Comparison of ENCODE assay signal across 8 cellular contexts in the genomic region with DNA sequence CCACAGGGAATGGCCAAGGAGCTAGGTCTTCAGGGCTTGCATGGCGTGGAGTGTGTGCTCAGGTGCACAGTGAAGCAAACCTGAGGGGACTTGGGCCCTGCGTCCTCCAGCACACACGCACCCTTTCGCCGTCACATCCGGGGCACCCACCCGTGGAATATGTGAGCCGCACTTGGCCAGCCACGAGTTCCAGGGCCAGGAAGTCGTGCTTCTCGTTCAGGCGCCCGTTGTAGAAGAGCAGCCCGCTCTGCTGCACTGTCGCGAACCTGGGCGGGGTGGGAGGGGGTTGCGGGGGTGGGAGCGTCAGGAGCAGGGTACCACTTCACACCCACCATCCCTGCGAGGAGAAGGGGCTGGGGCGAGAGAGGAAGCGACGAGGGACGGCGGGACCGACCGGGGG. TPM values are rescaled to one million over a fixed set of nuclear protein-coding genes. Genes with fewer than 3 reads are reported as not detected.
DNase-seq lines count a peak whose midpoint lies in the region; ATAC-seq and TF ChIP-seq lines count a peak whose summit lies in the region.

No MANE protein-coding gene starts in this region.

- TF ChIP-seq POLR2A in adrenal gland (IDR thresholded peaks at IDR 0.05) = no peak

- H3K36me3 ChIP-seq in GM23338 (ENCODE audit: insufficient read depth) = no peaks in the 10 kb centered on the region
- peaks cover 11% of the 10 kb centered on the region; the same call in 1 of the 2 replicates for H3K36me3 ChIP-seq in iPS DF 6.9 (ENCODE audit: control insufficient read depth, insufficient read depth, low read length)
- H3K36me3 ChIP-seq in adrenal gland (replicated peaks in 1 of 2) = no peaks in the 10 kb centered on the region

- peaks cover 23% of the 10 kb centered on the region for H3F3A ChIP-seq in GM23338 (replicated peaks; ENCODE audit: low read depth)

- H3K4me3 ChIP-seq in GM23338 (peak overlapping the region; percentile 59), iPS DF 6.9 (ENCODE audit: low read length) (peak overlapping the region; percentile 40; the same call in 1 of the 2 replicates), adrenal gland (peak overlapping the region in 2 of 4 donors; percentile 19 to 56)

- no peak overlapping the region for H3K27ac ChIP-seq in GM23338 (ENCODE audit: low read depth)
- no peak overlapping the region for H3K27ac ChIP-seq in iPS DF 6.9 (ENCODE audit: low read length)
- H3K27ac ChIP-seq in adrenal gland = peak overlapping the region in 2 of 5 donors; percentile 77 to 81

- H3K27me3 ChIP-seq in GM23338 (ENCODE audit: insufficient read depth) (no peaks in the 10 kb centered on the region), iPS DF 6.9 (ENCODE audit: control insufficient read depth, insufficient read depth, low read length) (no peaks in the 10 kb centered on the region), adrenal gland (no peaks in the 10 kb centered on the region)

- intact Hi-C loops in adrenal gland (cut with DNase I) = no loop called here

- no peaks in the 10 kb centered on the region for H3K9me2 ChIP-seq in GM23338 (ENCODE audit: insufficient read depth)

- H2AFZ ChIP-seq in GM23338 = peak overlapping the region; percentile 90

- H4K20me1 ChIP-seq in GM23338 (replicated peaks; ENCODE audit: insufficient read depth) = peaks cover 6% of the 10 kb centered on the region; the same call in 1 of the 2 replicates

- H3K4me3 Mint-ChIP-seq in GM23338 = peak overlapping the region; percentile 74

- no peaks in the 10 kb centered on the region for H3K79me2 ChIP-seq in GM23338 (replicated peaks; ENCODE audit: insufficient read depth)

- no peak for DNase-seq in GM23338 (ENCODE audit: low spot score)
- peak; percentile 32 for DNase-seq in activated T-helper 1 cell treated with anti-CD3 and anti-CD28 coated beads, Interleukin-2, amount 50 U/mL, for 16 hours (ENCODE audit: low read depth in 1 of 2, low spot score in 1 of 2)
- no peak for DNase-seq in iPS DF 6.9 (ENCODE audit: low read depth, low spot score)
- DNase-seq in stimulated activated CD4-positive, alpha-beta T cell treated with anti-CD3 and anti-CD28 coated beads, Interleukin-4, amount 100 ng/mL, for 48 hours (ENCODE audit: low read depth in 2 of 2) = peak; percentile 34 to 44
- DNase-seq in NCI-H2107 (lab: John Stamatoyannopoulos, UW) = no peak
- DNase-seq in adrenal gland = no peak
- DNase-seq in NCI-H2171 (lab: John Stamatoyannopoulos, UW) = no peak

- H3K4me1 ChIP-seq in GM23338 (ENCODE audit: insufficient read depth) (peaks cover 3% of the 10 kb centered on the region; the same call in 1 of the 2 replicates), iPS DF 6.9 (ENCODE audit: control insufficient read depth, insufficient read depth, low read length) (peaks cover 4% of the 10 kb centered on the region), adrenal gland (replicated peaks in 1 of 2) (peaks cover 0 to 7% of the 10 kb centered on the region in 2 donors)

- H3K4me1 Mint-ChIP-seq in GM23338 = peaks cover 10% of the 10 kb centered on the region; the same call in 2 of the 3 replicates

- peaks cover 18% of the 10 kb centered on the region for H3K27me3 Mint-ChIP-seq in GM23338 (ENCODE audit: insufficient read depth, low read depth, poor library complexity)

- no CpG with 5 or more reads among the region's 27 CpGs for WGBS in iPS DF 6.9 (ENCODE audit: insufficient coverage, insufficient read length)
- whole genome bisulfite sequencing in adrenal gland, 4 donors = 30 to 38% (median 32%) methylated on average over 2 to 27 of the region's 27 CpGs

- peaks cover 53% of the 10 kb centered on the region for H3K36me3 Mint-ChIP-seq in GM23338 (ENCODE audit: low read depth)

- H3K9me3 Mint-ChIP-seq in GM23338 = no peaks in the 10 kb centered on the region; the same call in 2 of the 3 replicates

- H3K9me3 ChIP-seq in iPS DF 6.9 (ENCODE audit: control insufficient read depth, insufficient read depth, low read length) = no peaks in the 10 kb centered on the region
- H3K9me3 ChIP-seq in adrenal gland (replicated peaks in 1 of 3) = no peaks in the 10 kb centered on the region

- peak overlapping the region; percentile 85 for H3K4me2 ChIP-seq in GM23338

- H3K27ac Mint-ChIP-seq in GM23338 = peak overlapping the region; percentile 89

- TF ChIP-seq CTCF in GM23338 (conservative IDR thresholded peaks at IDR 0.05; ENCODE audit: low read depth in 2 of 2) = no peak
- no peak for TF ChIP-seq CTCF in adrenal gland (IDR thresholded peaks at IDR 0.05)

- ATAC-seq in GM23338 (no peak), GM18870 (IDR thresholded peaks at IDR 0.05; ENCODE audit: unreplicated experiment) (no peak)

TF ChIP-seq in GM23338, 12 proteins besides CTCF, POLR2A, EP300 and RAD21:
- TF ChIP-seq, protein P1, sequence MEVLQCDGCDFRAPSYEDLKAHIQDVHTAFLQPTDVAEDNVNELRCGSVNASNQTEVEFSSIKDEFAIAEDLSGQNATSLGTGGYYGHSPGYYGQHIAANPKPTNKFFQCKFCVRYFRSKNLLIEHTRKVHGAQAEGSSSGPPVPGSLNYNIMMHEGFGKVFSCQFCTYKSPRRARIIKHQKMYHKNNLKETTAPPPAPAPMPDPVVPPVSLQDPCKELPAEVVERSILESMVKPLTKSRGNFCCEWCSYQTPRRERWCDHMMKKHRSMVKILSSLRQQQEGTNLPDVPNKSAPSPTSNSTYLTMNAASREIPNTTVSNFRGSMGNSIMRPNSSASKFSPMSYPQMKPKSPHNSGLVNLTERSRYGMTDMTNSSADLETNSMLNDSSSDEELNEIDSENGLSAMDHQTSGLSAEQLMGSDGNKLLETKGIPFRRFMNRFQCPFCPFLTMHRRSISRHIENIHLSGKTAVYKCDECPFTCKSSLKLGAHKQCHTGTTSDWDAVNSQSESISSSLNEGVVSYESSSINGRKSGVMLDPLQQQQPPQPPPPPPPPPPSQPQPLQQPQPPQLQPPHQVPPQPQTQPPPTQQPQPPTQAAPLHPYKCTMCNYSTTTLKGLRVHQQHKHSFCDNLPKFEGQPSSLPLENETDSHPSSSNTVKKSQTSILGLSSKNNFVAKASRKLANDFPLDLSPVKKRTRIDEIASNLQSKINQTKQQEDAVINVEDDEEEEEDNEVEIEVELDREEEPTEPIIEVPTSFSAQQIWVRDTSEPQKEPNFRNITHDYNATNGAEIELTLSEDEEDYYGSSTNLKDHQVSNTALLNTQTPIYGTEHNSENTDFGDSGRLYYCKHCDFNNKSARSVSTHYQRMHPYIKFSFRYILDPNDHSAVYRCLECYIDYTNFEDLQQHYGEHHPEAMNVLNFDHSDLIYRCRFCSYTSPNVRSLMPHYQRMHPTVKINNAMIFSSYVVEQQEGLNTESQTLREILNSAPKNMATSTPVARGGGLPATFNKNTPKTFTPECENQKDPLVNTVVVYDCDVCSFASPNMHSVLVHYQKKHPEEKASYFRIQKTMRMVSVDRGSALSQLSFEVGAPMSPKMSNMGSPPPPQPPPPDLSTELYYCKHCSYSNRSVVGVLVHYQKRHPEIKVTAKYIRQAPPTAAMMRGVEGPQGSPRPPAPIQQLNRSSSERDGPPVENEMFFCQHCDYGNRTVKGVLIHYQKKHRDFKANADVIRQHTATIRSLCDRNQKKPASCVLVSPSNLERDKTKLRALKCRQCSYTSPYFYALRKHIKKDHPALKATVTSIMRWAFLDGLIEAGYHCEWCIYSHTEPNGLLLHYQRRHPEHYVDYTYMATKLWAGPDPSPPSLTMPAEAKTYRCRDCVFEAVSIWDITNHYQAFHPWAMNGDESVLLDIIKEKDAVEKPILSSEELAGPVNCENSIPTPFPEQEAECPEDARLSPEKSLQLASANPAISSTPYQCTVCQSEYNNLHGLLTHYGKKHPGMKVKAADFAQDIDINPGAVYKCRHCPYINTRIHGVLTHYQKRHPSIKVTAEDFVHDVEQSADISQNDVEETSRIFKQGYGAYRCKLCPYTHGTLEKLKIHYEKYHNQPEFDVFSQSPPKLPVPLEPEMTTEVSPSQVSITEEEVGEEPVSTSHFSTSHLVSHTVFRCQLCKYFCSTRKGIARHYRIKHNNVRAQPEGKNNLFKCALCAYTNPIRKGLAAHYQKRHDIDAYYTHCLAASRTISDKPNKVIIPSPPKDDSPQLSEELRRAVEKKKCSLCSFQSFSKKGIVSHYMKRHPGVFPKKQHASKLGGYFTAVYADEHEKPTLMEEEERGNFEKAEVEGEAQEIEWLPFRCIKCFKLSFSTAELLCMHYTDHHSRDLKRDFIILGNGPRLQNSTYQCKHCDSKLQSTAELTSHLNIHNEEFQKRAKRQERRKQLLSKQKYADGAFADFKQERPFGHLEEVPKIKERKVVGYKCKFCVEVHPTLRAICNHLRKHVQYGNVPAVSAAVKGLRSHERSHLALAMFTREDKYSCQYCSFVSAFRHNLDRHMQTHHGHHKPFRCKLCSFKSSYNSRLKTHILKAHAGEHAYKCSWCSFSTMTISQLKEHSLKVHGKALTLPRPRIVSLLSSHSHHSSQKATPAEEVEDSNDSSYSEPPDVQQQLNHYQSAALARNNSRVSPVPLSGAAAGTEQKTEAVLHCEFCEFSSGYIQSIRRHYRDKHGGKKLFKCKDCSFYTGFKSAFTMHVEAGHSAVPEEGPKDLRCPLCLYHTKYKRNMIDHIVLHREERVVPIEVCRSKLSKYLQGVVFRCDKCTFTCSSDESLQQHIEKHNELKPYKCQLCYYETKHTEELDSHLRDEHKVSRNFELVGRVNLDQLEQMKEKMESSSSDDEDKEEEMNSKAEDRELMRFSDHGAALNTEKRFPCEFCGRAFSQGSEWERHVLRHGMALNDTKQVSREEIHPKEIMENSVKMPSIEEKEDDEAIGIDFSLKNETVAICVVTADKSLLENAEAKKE (CRISPR knock-in tag; IDR thresholded peaks at IDR 0.05) = no peak
- no peak for TF ChIP-seq CREB1 (CRISPR knock-in tag; IDR thresholded peaks at IDR 0.05; ENCODE audit: low read depth)

RNA-seq across cellular contexts. Expression of a gene that starts 7.1 kb away (rescaled TPM):
- total RNA-seq in GM23338 (2014; rRNA removed; shearing (Covaris generic)) = 29.2 and 33.3 TPM in 2 replicates
- polyA plus RNA-seq in GM23338 (2016; fragmentation: Nextera tagmentation; extraction: Ambion mirVana) (7.5 and 8.3 TPM in 2 replicates), adrenal gland (10 to 100 TPM in 1 of 3 donors, 1 to 10 TPM in 2; 1.4 to 23.5 (median 4.4) TPM)
- total RNA-seq in adrenal gland = 1 to 10 TPM in 5 of 8 donors, under 1 TPM in 3; 0.78 to 3.9 (median 1.3) TPM

RNA-seq across cellular contexts. Expression of a gene that starts 20.3 kb away (rescaled TPM):
- total RNA-seq in GM23338 (2014; rRNA removed; shearing (Covaris generic)) = 79.3 and 96.4 TPM in 2 replicates
- 29.4 and 34.3 TPM in 2 replicates for polyA plus RNA-seq in GM23338 (2016; fragmentation: Nextera tagmentation; extraction: Ambion mirVana)
- 10 to 100 TPM in 7 of 8 donors, 1 to 10 TPM in 1; 7.8 to 27.6 (median 15.7) TPM for total RNA-seq in adrenal gland
- polyA plus RNA-seq in adrenal gland = 10 to 100 TPM in 2 of 3 donors, 1 to 10 TPM in 1; 8.3 to 47.2 (median 23.5) TPM

RNA-seq across cellular contexts. Expression of a gene that starts 30.1 kb away (rescaled TPM):
- 43.1 and 45.1 TPM in 2 replicates for total RNA-seq in GM23338 (2014; rRNA removed; shearing (Covaris generic))
- polyA plus RNA-seq in GM23338 (2016; fragmentation: Nextera tagmentation; extraction: Ambion mirVana) (14.8 and 15.1 TPM in 2 replicates), adrenal gland (10 to 100 TPM; 14.0 to 29.9 (median 15.7) TPM)
- total RNA-seq in adrenal gland = 10 to 100 TPM; 21.5 to 78.7 (median 36.3) TPM

RNA-seq across cellular contexts. Expression of a gene that starts 34.0 kb away (rescaled TPM):
- not detected in 2 replicates for total RNA-seq in GM23338 (2014; rRNA removed; shearing (Covaris generic))
- polyA plus RNA-seq in GM23338 (2016; fragmentation: Nextera tagmentation; extraction: Ambion mirVana) (not detected in 2 replicates), adrenal gland (not detected)
- not detected for total RNA-seq in adrenal gland

RNA-seq across cellular contexts. Expression of a gene that starts 46.1 kb away (rescaled TPM):
- total RNA-seq in GM23338 (2014; rRNA removed; shearing (Covaris generic)) = 439 and 460 TPM in 2 replicates
- polyA plus RNA-seq in GM23338 (2016; fragmentation: Nextera tagmentation; extraction: Ambion mirVana) = 232 and 256 TPM in 2 replicates
- total RNA-seq in adrenal gland = 100 to 1,000 TPM; 229 to 383 (median 294) TPM
- 100 to 1,000 TPM; 201 to 298 (median 227) TPM for polyA plus RNA-seq in adrenal gland

Comparison
In these comparisons a context has a peak if more than half of its experiments do, and no peak if none do; other contexts are left out.
1. DNase-seq: peak in activated T-helper 1 cell treated with anti-CD3 and anti-CD28 coated beads, Interleukin-2, amount 50 U/mL, for 16 hours (2 of 2) and stimulated activated CD4-positive, alpha-beta T cell treated with anti-CD3 and anti-CD28 coated beads, Interleukin-4, amount 100 ng/mL, for 48 hours (2 of 2); none in GM23338 (single experiment), iPS DF 6.9 (single experiment), NCI-H2107 (single experiment), adrenal gland (0 of 7) and NCI-H2171 (single experiment).